ENCODE assay signal across 19 cellular contexts in genomic region chr2:61660511-61661388, GRCh38.
A peak's percentile ranks its signal among the peaks of the same experiment; 100 is the strongest.
DNase-seq lines count a peak whose midpoint lies in the region; ATAC-seq and TF ChIP-seq lines count a peak whose summit lies in the region.
"Had no signal": no experiment of that assay in that cellular context is flagged by ENCODE, and none has a peak within 500 bp of the region (broad histone marks: within the 10 kb centered on the region; RNA-seq: fewer than 3 reads in every experiment).

No MANE protein-coding gene starts in this region.

- H3K27me3 ChIP-seq in suprapubic skin: no peaks in the 10 kb centered on the region
- H3K27me3 ChIP-seq: transverse colon had no signal

- no peak for TF ChIP-seq POLR2A in suprapubic skin (IDR thresholded peaks at IDR 0.05)

- no peaks in the 10 kb centered on the region for H3K36me3 ChIP-seq in mucosa of descending colon (ENCODE audit: low read depth)
- no peaks in the 10 kb centered on the region for H3K36me3 ChIP-seq in suprapubic skin
- H3K36me3 ChIP-seq: transverse colon had no signal

- no peaks in the 10 kb centered on the region for H3K4me1 ChIP-seq in mucosa of descending colon (ENCODE audit: low read depth)
- H3K4me1 ChIP-seq in suprapubic skin: peaks cover 10% of the 10 kb centered on the region
- H3K4me1 ChIP-seq: transverse colon had no signal

- TF ChIP-seq EP300 in suprapubic skin (IDR thresholded peaks at IDR 0.05): no peak

- H3K27ac ChIP-seq in suprapubic skin: peak overlapping the region; percentile 64
- H3K27ac ChIP-seq: 22Rv1, SK-N-MC, skin epidermis, transverse colon had no signal

- DNase-seq in DMS53 (lab: John Stamatoyannopoulos, UW) (peak; percentile 8), DMS53 treated with DMSO at 0.1 percent for 48 hours (lab: John Stamatoyannopoulos, UW; ENCODE audit: unreplicated experiment) (no peak), fibroblast of pulmonary artery (ENCODE audit: low read depth) (peak; percentile 19), mucosa of descending colon (no peak), suprapubic skin (ENCODE audit: low spot score in 2 of 2) (no peak), AG08395 (ENCODE audit: low spot score) (no peak), HuH-7 (ENCODE audit: low spot score) (no peak)
- DNase-seq: activated CD4-positive, CD25-positive, alpha-beta regulatory T cell treated with anti-CD3 and anti-CD28 coated beads, Interleukin-2, amount 50 U/mL, for 72 hours; activated T-cell treated with anti-CD3 and anti-CD28 coated beads, Interleukin-2, amount 50 U/mL, for 24 hours; COR-L47; erythroblast; Kasumi-1; NCI-H187; NCI-H774; transverse colon had no signal

- intact Hi-C loops in mucosa of descending colon (cut with DNase I, micrococcal nuclease): no loop called here

- H3K9me3 ChIP-seq in mucosa of descending colon (no peaks in the 10 kb centered on the region), suprapubic skin (no peaks in the 10 kb centered on the region)
- H3K9me3 ChIP-seq: transverse colon had no signal

- 76% methylated on average over 4 of the region's 4 CpGs for WGBS in suprapubic skin

- ATAC-seq in mucosa of descending colon: peak; percentile 9
- no peak for ATAC-seq in GM21423 (IDR thresholded peaks at IDR 0.05; ENCODE audit: unreplicated experiment)

- TF ChIP-seq CTCF in fibroblast of pulmonary artery (IDR thresholded peaks at IDR 0.05; ENCODE audit: low read length, missing control alignments) (no peak), mucosa of descending colon (IDR thresholded peaks at IDR 0.05) (no peak), suprapubic skin (IDR thresholded peaks at IDR 0.05) (no peak)

- H3K4me3 ChIP-seq in fibroblast of pulmonary artery (replicated peaks; ENCODE audit: low read depth, low read length): no peak overlapping the region
- H3K4me3 ChIP-seq in mucosa of descending colon: no peak overlapping the region
- no peak overlapping the region for H3K4me3 ChIP-seq in suprapubic skin
- H3K4me3 ChIP-seq: SK-N-MC, skin epidermis, transverse colon had no signal

Comparison
In these comparisons a context has a peak if more than half of its experiments do, and no peak if none do; other contexts are left out.
1. DNase-seq: peak in DMS53 (single experiment) and fibroblast of pulmonary artery (single experiment); none in DMS53 treated with DMSO at 0.1 percent for 48 hours (single experiment), mucosa of descending colon (0 of 3), suprapubic skin (0 of 2), AG08395 (single experiment) and HuH-7 (single experiment).